In the genomic region with DNA sequence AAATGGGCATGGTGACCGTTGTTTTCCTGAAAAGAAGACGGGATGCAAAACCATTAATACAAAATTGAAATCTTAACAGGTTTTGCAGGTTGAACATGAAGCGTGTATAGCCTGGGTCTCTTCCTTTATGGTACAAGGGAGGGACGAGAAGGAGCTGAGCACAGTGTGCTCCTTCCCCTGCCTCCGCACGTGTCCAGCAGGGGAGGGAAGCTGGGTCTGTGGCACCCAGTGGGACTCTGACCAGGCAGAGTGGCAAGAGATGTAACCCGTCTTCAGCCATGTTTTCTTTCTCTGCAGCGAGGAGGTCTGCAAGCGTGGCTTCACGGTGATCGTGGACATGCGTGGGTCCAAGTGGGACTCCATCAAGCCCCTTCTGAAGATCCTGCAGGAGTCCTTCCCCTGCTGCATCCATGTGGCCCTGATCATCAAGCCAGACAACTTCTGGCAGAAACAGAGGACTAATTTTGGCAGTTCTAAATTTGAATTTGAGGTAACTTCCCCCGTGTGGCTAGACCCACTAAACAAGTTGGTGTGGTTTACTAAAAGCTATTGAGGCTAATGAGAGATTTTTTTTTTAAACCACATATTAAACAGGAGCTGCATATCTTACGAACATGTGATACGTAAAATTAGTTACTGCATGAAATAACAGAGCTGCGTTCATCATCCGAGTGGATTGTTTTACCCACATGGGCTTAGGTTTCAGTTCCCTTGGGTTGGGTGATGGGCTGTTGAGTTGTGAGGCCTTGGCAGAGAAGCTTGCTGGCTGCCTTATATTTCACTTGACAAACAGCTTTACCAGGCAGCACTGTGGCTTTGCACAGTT, we compare ENCODE assay signal across 12 cellular contexts.
DNase-seq lines count a peak whose midpoint lies in the region; ATAC-seq and TF ChIP-seq lines count a peak whose summit lies in the region.
"Had no signal": no experiment of that assay in that cellular context is flagged by ENCODE, and none has a peak within 500 bp of the region (broad histone marks: within the 10 kb centered on the region; RNA-seq: fewer than 3 reads in every experiment).

No MANE protein-coding gene starts in this region.

- ATAC-seq in GM18520 (IDR thresholded peaks at IDR 0.05; ENCODE audit: unreplicated experiment) (peak; percentile 78), GM21723 (IDR thresholded peaks at IDR 0.05; ENCODE audit: unreplicated experiment) (peak; percentile 91), HG03457 (IDR thresholded peaks at IDR 0.05; ENCODE audit: unreplicated experiment) (peak; percentile 69)
- no peak for ATAC-seq in activated naive CD4-positive, alpha-beta T cell treated with anti-CD3 and anti-CD28 coated beads, Interleukin-2, amount 50 U/mL, for 72 hours
- ATAC-seq: K562, left colon had no signal

- H3K4me3 ChIP-seq in left ventricle myocardium inferior = no peak overlapping the region
- H3K4me3 ChIP-seq: K562 had no signal

- peaks cover 31% of the 10 kb centered on the region for H3K36me3 ChIP-seq in left ventricle myocardium inferior

- no peaks in the 10 kb centered on the region for H3K36me3 Mint-ChIP-seq in activated naive CD4-positive, alpha-beta T cell treated with anti-CD3 and anti-CD28 coated beads, Interleukin-2, amount 50 U/mL, for 72 hours

- H3K27ac Mint-ChIP-seq in activated naive CD4-positive, alpha-beta T cell treated with anti-CD3 and anti-CD28 coated beads, Interleukin-2, amount 50 U/mL, for 72 hours = no peak overlapping the region

- H3K9me3 ChIP-seq in left ventricle myocardium inferior (replicated peaks) = no peaks in the 10 kb centered on the region

- no peak for TF ChIP-seq CTCF in left ventricle myocardium inferior (IDR thresholded peaks at IDR 0.05; ENCODE audit: borderline replicate concordance)

- no peak for DNase-seq in left ventricle myocardium inferior
- no peak for DNase-seq in NCI-H2081 (lab: John Stamatoyannopoulos, UW)
- no peak for DNase-seq in hippocampal formation (lab: John Stamatoyannopoulos, UW)
- DNase-seq in activated naive CD4-positive, alpha-beta T cell treated with anti-CD3 and anti-CD28 coated beads, Interleukin-2, amount 50 U/mL, for 72 hours (ENCODE audit: low spot score in 2 of 2) = no peak
- no peak for DNase-seq in activated T-cell treated with anti-CD3 and anti-CD28 coated beads, Interleukin-2, amount 50 U/mL, for 1 hour
- DNase-seq: activated T-cell treated with anti-CD3 and anti-CD28 coated beads for 4 hours; effector CD8-positive, alpha-beta T cell; left colon had no signal

- H3K27me3 ChIP-seq in left ventricle myocardium inferior (ENCODE audit: low read depth) = no peaks in the 10 kb centered on the region

- H3K27ac ChIP-seq in left ventricle myocardium inferior (replicated peaks) = peak overlapping the region; percentile 40

- intact Hi-C loops in left ventricle myocardium inferior (cut with micrococcal nuclease) = no loop called here

- no peaks in the 10 kb centered on the region for H3K9me3 Mint-ChIP-seq in activated naive CD4-positive, alpha-beta T cell treated with anti-CD3 and anti-CD28 coated beads, Interleukin-2, amount 50 U/mL, for 72 hours

- peaks cover 60% of the 10 kb centered on the region for H3K4me1 ChIP-seq in left ventricle myocardium inferior

Comparison
In these comparisons a context has a peak if more than half of its experiments do, and no peak if none do; other contexts are left out.
1. ATAC-seq: peak in GM18520 (single experiment), GM21723 (single experiment) and HG03457 (single experiment); none in activated naive CD4-positive, alpha-beta T cell treated with anti-CD3 and anti-CD28 coated beads, Interleukin-2, amount 50 U/mL, for 72 hours (0 of 2).